ENCODE assay signal across 10 cellular contexts in genomic region chr18:48607049-48607984, GRCh38.
A peak's percentile ranks its signal among the peaks of the same experiment; 100 is the strongest.
DNase-seq lines count a peak whose midpoint lies in the region; ATAC-seq and TF ChIP-seq lines count a peak whose summit lies in the region.
"Had no signal": no experiment of that assay in that cellular context is flagged by ENCODE, and none has a peak within 500 bp of the region (broad histone marks: within the 10 kb centered on the region; RNA-seq: fewer than 3 reads in every experiment).

No MANE protein-coding gene starts in this region.

- H3K27ac ChIP-seq in SJCRH30 = no peak overlapping the region
- no peak overlapping the region for H3K27ac ChIP-seq in vagina
- H3K27ac ChIP-seq: Peyer's patch had no signal

- H3K27me3 ChIP-seq in SJCRH30 (no peaks in the 10 kb centered on the region), vagina (no peaks in the 10 kb centered on the region)
- H3K27me3 ChIP-seq: Peyer's patch had no signal

- TF ChIP-seq CTCF in vagina (IDR thresholded peaks at IDR 0.05) = no peak

- intact Hi-C loops in vagina (cut with DNase I) = no loop called here

- H3K9me3 ChIP-seq in SJCRH30 (replicated peaks) = no peaks in the 10 kb centered on the region
- no peaks in the 10 kb centered on the region for H3K9me3 ChIP-seq in vagina
- H3K9me3 ChIP-seq: Peyer's patch had no signal

- ATAC-seq in GM21367 (IDR thresholded peaks at IDR 0.05; ENCODE audit: unreplicated experiment) = no peak
- no peak for ATAC-seq in HG03175 (IDR thresholded peaks at IDR 0.05; ENCODE audit: unreplicated experiment)

- peak; percentile 88 for DNase-seq in ELR (ENCODE audit: low read depth)
- DNase-seq in SJCRH30 = peak; percentile 84 to 88
- peak; percentile 62 for DNase-seq in foreskin melanocyte
- peak; percentile 79 for DNase-seq in renal cortical epithelial cell (ENCODE audit: low read depth)
- DNase-seq in vagina (ENCODE audit: extremely low spot score in 2 of 2) = no peak
- no peak for DNase-seq in SHP77 (lab: John Stamatoyannopoulos, UW)
- DNase-seq: activated CD4-positive, alpha-beta T cell treated with anti-CD3 and anti-CD28 coated beads, Interleukin-2, amount 50 U/mL, for 4 hours; Peyer's patch had no signal

- H3K4me3 ChIP-seq in SJCRH30 (no peak overlapping the region), vagina (no peak overlapping the region)
- H3K4me3 ChIP-seq: Peyer's patch had no signal

- H3K4me1 ChIP-seq in SJCRH30 = peaks cover 28% of the 10 kb centered on the region
- H3K4me1 ChIP-seq in vagina = peaks cover 16% of the 10 kb centered on the region

- H3K36me3 ChIP-seq in SJCRH30 (no peaks in the 10 kb centered on the region), vagina (no peaks in the 10 kb centered on the region)
- H3K36me3 ChIP-seq: Peyer's patch had no signal

- TF ChIP-seq POLR2A in vagina (IDR thresholded peaks at IDR 0.05) = no peak

Comparison
In these comparisons a context has a peak if more than half of its experiments do, and no peak if none do; other contexts are left out.
1. DNase-seq: peak in ELR (single experiment), SJCRH30 (2 of 2), foreskin melanocyte (single experiment) and renal cortical epithelial cell (single experiment); none in vagina (0 of 2) and SHP77 (0 of 2).